ENCODE assay signal across 23 cellular contexts in the genomic region with DNA sequence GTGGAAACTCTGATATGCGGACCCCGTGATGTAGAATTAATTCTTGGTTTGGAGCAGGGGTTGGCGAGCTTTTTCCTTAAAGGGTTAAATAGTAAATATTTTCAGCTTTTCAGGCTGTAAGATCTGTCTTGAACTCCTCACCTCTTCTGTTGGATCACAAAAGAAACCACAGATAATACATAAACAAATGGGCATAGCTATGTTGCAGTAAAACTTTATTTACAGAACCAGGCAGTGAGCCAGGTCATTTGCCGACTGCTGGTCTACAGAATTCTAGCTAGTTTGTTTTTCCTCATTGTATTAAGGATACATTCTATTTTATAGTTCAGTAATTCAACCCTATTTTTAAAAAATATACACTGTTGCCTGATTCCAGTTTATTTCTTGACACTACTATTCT.
DNase-seq lines count a peak whose midpoint lies in the region; ATAC-seq and TF ChIP-seq lines count a peak whose summit lies in the region.
"Had no signal": no experiment of that assay in that cellular context is flagged by ENCODE, and none has a peak within 500 bp of the region (broad histone marks: within the 10 kb centered on the region; RNA-seq: fewer than 3 reads in every experiment).

No MANE protein-coding gene starts in this region.

- H3K4me1 Mint-ChIP-seq in mesothelial cell of epicardium: peaks cover 26% of the 10 kb centered on the region
- H3K4me1 Mint-ChIP-seq: activated B cell treated with CpG ODN at 0.5 μM for 24 hours had no signal

- DNase-seq in AG09309 (ENCODE audit: low read depth) (peak; percentile 27), HT-29 (ENCODE audit: low spot score) (peak; percentile 63), astrocyte of the hippocampus (ENCODE audit: low read depth, low spot score) (peak; percentile 73), mesothelial cell of epicardium (ENCODE audit: low spot score in 2 of 2, unreplicated experiment in 2 of 2) (no peak), HCEC 1CT (no peak), coronary artery (ENCODE audit: low spot score) (no peak)
- DNase-seq: activated B cell treated with CpG ODN at 0.5 μM for 24 hours; activated CD8-positive, alpha-beta T cell treated with anti-CD3 and anti-CD28 coated beads for 36 hours; activated naive CD4-positive, alpha-beta T cell treated with anti-CD3 and anti-CD28 coated beads for 36 hours; body of pancreas; Calu3; cortex of kidney; foreskin keratinocyte; hippocampal formation; NCI-H1048; NCI-H187 treated with DMSO at 0.1 percent for 48 hours; stimulated activated CD4-positive, alpha-beta T cell treated with anti-CD3 and anti-CD28 coated beads, Interleukin-12 subunit alpha, Interleukin-12 subunit beta, amount 100 ng/mL, for 4 hours; upper lobe of right lung had no signal

- H3K4me3 ChIP-seq in AG09309 (ENCODE audit: control insufficient read depth, low read depth, low read length) (no peak overlapping the region), coronary artery (no peak overlapping the region)
- H3K4me3 ChIP-seq: BLaER1, body of pancreas, SK-N-MC, upper lobe of right lung had no signal

- H3K27ac Mint-ChIP-seq in mesothelial cell of epicardium: peak overlapping the region; percentile 25
- H3K27ac Mint-ChIP-seq: activated B cell treated with CpG ODN at 0.5 μM for 24 hours; activated CD8-positive, alpha-beta T cell treated with anti-CD3 and anti-CD28 coated beads for 36 hours; activated naive CD4-positive, alpha-beta T cell treated with anti-CD3 and anti-CD28 coated beads for 36 hours; T-helper 2 cell treated with Interferon-gamma antibody and Interleukin-4, amounts not matched to agents 5 μg/mL and 100 μg/mL, for 36 hours had no signal

- ATAC-seq in GM18519 (IDR thresholded peaks at IDR 0.05; ENCODE audit: low FRiP score, unreplicated experiment): no peak
- no peak for ATAC-seq in activated CD4-positive, CD25-positive, alpha-beta regulatory T cell treated with anti-CD3 and anti-CD28 coated beads, Interleukin-2, amount 50 U/mL, for 24 hours
- ATAC-seq: activated CD8-positive, alpha-beta T cell treated with anti-CD3 and anti-CD28 coated beads for 36 hours; body of pancreas; foreskin keratinocyte; upper lobe of right lung had no signal

- H3K27ac ChIP-seq in coronary artery: no peak overlapping the region
- H3K27ac ChIP-seq: BLaER1, body of pancreas, foreskin keratinocyte, SK-N-MC, upper lobe of right lung had no signal

- H3K4me3 Mint-ChIP-seq in mesothelial cell of epicardium: no peak overlapping the region
- H3K4me3 Mint-ChIP-seq: activated B cell treated with CpG ODN at 0.5 μM for 24 hours; activated CD8-positive, alpha-beta T cell treated with anti-CD3 and anti-CD28 coated beads for 36 hours; activated naive CD4-positive, alpha-beta T cell treated with anti-CD3 and anti-CD28 coated beads for 36 hours; T-helper 2 cell treated with Interferon-gamma antibody and Interleukin-4, amounts not matched to agents 5 μg/mL and 100 μg/mL, for 36 hours had no signal

- TF ChIP-seq CTCF in AG09309 (IDR thresholded peaks at IDR 0.05; ENCODE audit: control insufficient read depth, insufficient read depth, low read depth, low read length, missing control alignments) (no peak), mesothelial cell of epicardium (IDR thresholded peaks at IDR 0.05; ENCODE audit: unreplicated experiment) (no peak), coronary artery (IDR thresholded peaks at IDR 0.05) (no peak)

- H3K36me3 Mint-ChIP-seq in mesothelial cell of epicardium: peaks cover 3% of the 10 kb centered on the region

- no peaks in the 10 kb centered on the region for H3K9me3 Mint-ChIP-seq in mesothelial cell of epicardium
- H3K9me3 Mint-ChIP-seq: activated B cell treated with CpG ODN at 0.5 μM for 24 hours; activated CD8-positive, alpha-beta T cell treated with anti-CD3 and anti-CD28 coated beads for 36 hours; activated naive CD4-positive, alpha-beta T cell treated with anti-CD3 and anti-CD28 coated beads for 36 hours; T-helper 2 cell treated with Interferon-gamma antibody and Interleukin-4, amounts not matched to agents 5 μg/mL and 100 μg/mL, for 36 hours had no signal

- no peaks in the 10 kb centered on the region for H3K27me3 Mint-ChIP-seq in mesothelial cell of epicardium (ENCODE audit: low read depth)

Comparison
In these comparisons a context has a peak if more than half of its experiments do, and no peak if none do; other contexts are left out.
1. DNase-seq: peak in AG09309 (single experiment), HT-29 (single experiment) and astrocyte of the hippocampus (single experiment); none in mesothelial cell of epicardium (0 of 2), HCEC 1CT (single experiment) and coronary artery (single experiment).